ENCODE assay signal across 20 cellular contexts in the genomic region with DNA sequence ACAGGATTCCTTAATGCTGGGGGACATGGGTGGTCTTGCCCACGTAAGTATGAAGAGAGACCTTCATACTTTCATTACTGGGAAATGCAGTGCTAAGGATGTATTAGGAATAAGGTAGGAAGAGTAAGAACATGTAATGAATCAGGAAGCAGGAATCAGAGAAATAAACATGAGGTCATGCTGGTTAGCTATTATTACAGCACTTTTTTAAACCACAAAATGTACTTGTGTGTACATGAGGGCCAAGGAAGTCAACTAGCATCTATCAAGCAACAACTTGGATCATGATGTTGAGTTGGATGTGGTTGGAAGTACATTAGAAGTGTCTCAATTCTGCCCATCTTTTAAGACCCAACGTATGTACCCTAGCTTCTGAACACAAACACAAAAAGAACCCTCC.
A peak's percentile ranks its signal among the peaks of the same experiment; 100 is the strongest.
DNase-seq lines count a peak whose midpoint lies in the region; ATAC-seq and TF ChIP-seq lines count a peak whose summit lies in the region.
"Had no signal": no experiment of that assay in that cellular context is flagged by ENCODE, and none has a peak within 500 bp of the region (broad histone marks: within the 10 kb centered on the region; RNA-seq: fewer than 3 reads in every experiment).

No MANE protein-coding gene starts in this region.

- intact Hi-C loops in posterior cingulate gyrus (cut with DNase I) = no loop called here

- no peak for ATAC-seq in GM18505 (IDR thresholded peaks at IDR 0.05; ENCODE audit: unreplicated experiment)
- ATAC-seq: HCT116 had no signal

- H3K4me3 ChIP-seq in epithelial cell of esophagus (ENCODE audit: low read length) = no peak overlapping the region
- H3K4me3 ChIP-seq: GM23248 had no signal

- in situ Hi-C loops in ACHN (cut with HindIII; ENCODE audit: low pct_ligation_motif_present, low pct_unique_long_range_greater_than_20kb, low sequenced_read_pairs) = no loop called here

- TF ChIP-seq CTCF in epithelial cell of esophagus (IDR thresholded peaks at IDR 0.05; ENCODE audit: insufficient read depth, low read depth, low read length, missing control alignments) = no peak

- TF ChIP-seq POLR2A in GM18505 (IDR thresholded peaks at IDR 0.05; ENCODE audit: borderline replicate concordance, extremely low read depth, insufficient read depth, insufficient read length) = no peak

- peak; percentile 24 for DNase-seq in ELR (ENCODE audit: low read depth)
- peak; percentile 15 for DNase-seq in LHCN-M2 (ENCODE audit: low read depth)
- peak; percentile 40 for DNase-seq in epithelial cell of esophagus (ENCODE audit: low read depth)
- peak; percentile 34 for DNase-seq in kidney glomerular epithelial cell (lab: John Stamatoyannopoulos, UW)
- no peak for DNase-seq in NCI-H526 treated with DMSO at 0.1 percent for 48 hours (lab: John Stamatoyannopoulos, UW)
- no peak for DNase-seq in posterior cingulate gyrus
- no peak for DNase-seq in ACHN
- DNase-seq: GM23248; Kasumi-1; NCI-H1092; NCI-H1436 treated with DMSO at 0.1 percent for 48 hours; NCI-H2029; NCI-H226; NCI-H510A treated with DMSO at 0.1 percent for 48 hours; NCI-H774; NK-92 treated with Interleukin-12 subunit alpha and Interleukin-12 subunit beta, amount 100 ng/mL, for 24 hours; SIG-M5; SK-N-SH had no signal

Comparison
In these comparisons a context has a peak if more than half of its experiments do, and no peak if none do; other contexts are left out.
1. DNase-seq: peak in ELR (single experiment), LHCN-M2 (single experiment), epithelial cell of esophagus (single experiment) and kidney glomerular epithelial cell (single experiment); none in NCI-H526 treated with DMSO at 0.1 percent for 48 hours (single experiment), posterior cingulate gyrus (0 of 10) and ACHN (single experiment).